Comparison of ENCODE assay signal across 1 cellular context in genomic region chr21:38349111-38349746, GRCh38.
TF ChIP-seq lines count a peak whose summit lies in the region.

No MANE protein-coding gene starts in this region.

TF ChIP-seq in HEK293, 187 proteins besides CTCF, POLR2A, EP300 and RAD21 (continued from another document):
- TF ChIP-seq, protein P1, sequence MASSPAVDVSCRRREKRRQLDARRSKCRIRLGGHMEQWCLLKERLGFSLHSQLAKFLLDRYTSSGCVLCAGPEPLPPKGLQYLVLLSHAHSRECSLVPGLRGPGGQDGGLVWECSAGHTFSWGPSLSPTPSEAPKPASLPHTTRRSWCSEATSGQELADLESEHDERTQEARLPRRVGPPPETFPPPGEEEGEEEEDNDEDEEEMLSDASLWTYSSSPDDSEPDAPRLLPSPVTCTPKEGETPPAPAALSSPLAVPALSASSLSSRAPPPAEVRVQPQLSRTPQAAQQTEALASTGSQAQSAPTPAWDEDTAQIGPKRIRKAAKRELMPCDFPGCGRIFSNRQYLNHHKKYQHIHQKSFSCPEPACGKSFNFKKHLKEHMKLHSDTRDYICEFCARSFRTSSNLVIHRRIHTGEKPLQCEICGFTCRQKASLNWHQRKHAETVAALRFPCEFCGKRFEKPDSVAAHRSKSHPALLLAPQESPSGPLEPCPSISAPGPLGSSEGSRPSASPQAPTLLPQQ (tag by site-specific recombination; IDR thresholded peaks at IDR 0.05) = peak; percentile 71
- TF ChIP-seq ZNF350 (tag by site-specific recombination; IDR thresholded peaks at IDR 0.05) = no peak
- TF ChIP-seq ZXDB (tag by site-specific recombination; IDR thresholded peaks at IDR 0.05) = peak; percentile 72
- TF ChIP-seq ZNF169 (tag by site-specific recombination; IDR thresholded peaks at IDR 0.05) = no peak
- TF ChIP-seq KLF17 (tag by site-specific recombination; IDR thresholded peaks at IDR 0.05) = peak; percentile 84
- TF ChIP-seq ZBTB44 (tag by site-specific recombination; IDR thresholded peaks at IDR 0.05) = 0 out of 2 replicates have a peak, but pooled peaks have one; percentile 44
- peak; percentile 91 for TF ChIP-seq SP7 (tag by site-specific recombination; IDR thresholded peaks at IDR 0.05)
- TF ChIP-seq ZNF76 (tag by site-specific recombination; IDR thresholded peaks at IDR 0.05; ENCODE audit: borderline replicate concordance, low read depth) = no peak
- TF ChIP-seq ZNF777 (tag by site-specific recombination; IDR thresholded peaks at IDR 0.05; ENCODE audit: borderline replicate concordance) = no peak
- no peak for TF ChIP-seq ZNF747 (tag by site-specific recombination; IDR thresholded peaks at IDR 0.05)
